7 cellular contexts compared by ENCODE assay signal in genomic region chr2:65064728-65065552, GRCh38.
A peak's percentile ranks its signal among the peaks of the same experiment; 100 is the strongest.
DNase-seq lines count a peak whose midpoint lies in the region; ATAC-seq and TF ChIP-seq lines count a peak whose summit lies in the region.

No MANE protein-coding gene starts in this region.

- in situ Hi-C loops in astrocyte of the spinal cord (cut with HindIII; ENCODE audit: low sequenced_read_pairs) = no loop called here

- peak; percentile 84 for ATAC-seq in GM21515 (IDR thresholded peaks at IDR 0.05; ENCODE audit: unreplicated experiment)

- no peak overlapping the region for H3K4me3 ChIP-seq in GM06990 (replicated peaks; ENCODE audit: low read depth, low read length)
- H3K4me3 ChIP-seq in astrocyte of the spinal cord (ENCODE audit: low read depth, low read length) = no peak overlapping the region
- H3K4me3 ChIP-seq in skeletal muscle cell (ENCODE audit: low read depth, low read length) = no peak overlapping the region

- DNase-seq in GM06990 (ENCODE audit: extremely low read depth, insufficient read length) (peak; percentile 70), HPDE6-E6E7 (ENCODE audit: extremely low spot score) (peak; percentile 38), RPMI8226 (peak; percentile 79), astrocyte of the spinal cord (ENCODE audit: low read depth, low spot score) (peak; percentile 93), iPS-NIHi7 (ENCODE audit: extremely low spot score) (peak; percentile 49), skeletal muscle cell (ENCODE audit: low read depth) (peak; percentile 98)

- H3K36me3 ChIP-seq in GM06990 (ENCODE audit: control insufficient read depth, insufficient read depth, low read length) = peaks cover 2% of the 10 kb centered on the region; the same call in 1 of the 2 replicates

- TF ChIP-seq CTCF in GM06990 (IDR thresholded peaks at IDR 0.05; ENCODE audit: insufficient read depth, low read length, poor library complexity, severe bottlenecking) (peak; percentile 92), astrocyte of the spinal cord (IDR thresholded peaks at IDR 0.05; ENCODE audit: low read depth, low read length) (peak; percentile 61)

- H3K27me3 ChIP-seq in GM06990 (replicated peaks; ENCODE audit: control insufficient read depth, insufficient read depth, low read length) = no peaks in the 10 kb centered on the region

Comparison
In these comparisons a context has a peak if more than half of its experiments do, and no peak if none do; other contexts are left out.
1. DNase-seq: peak in every context shown above with its lines; median percentile 98 in skeletal muscle cell; 93 in astrocyte of the spinal cord; 79 in RPMI8226; 70 in GM06990; 49 in iPS-NIHi7; 38 in HPDE6-E6E7.